In genomic region chr1:208604295-208604694, GRCh38 we compare ENCODE assay signal across 9 cellular contexts.
DNase-seq lines count a peak whose midpoint lies in the region; ATAC-seq and TF ChIP-seq lines count a peak whose summit lies in the region.
"Had no signal": no experiment of that assay in that cellular context is flagged by ENCODE, and none has a peak within 500 bp of the region (broad histone marks: within the 10 kb centered on the region; RNA-seq: fewer than 3 reads in every experiment).

No MANE protein-coding gene starts in this region.

- no peaks in the 10 kb centered on the region for H3K27me3 ChIP-seq in foreskin keratinocyte
- H3K27me3 ChIP-seq: pancreas had no signal

- no peak overlapping the region for H3K27ac ChIP-seq in foreskin keratinocyte
- H3K27ac ChIP-seq: pancreas had no signal

- peak; percentile 98 for ATAC-seq in GM18858 (IDR thresholded peaks at IDR 0.05; ENCODE audit: unreplicated experiment)
- peak; percentile 89 for ATAC-seq in GM21717 (IDR thresholded peaks at IDR 0.05; ENCODE audit: unreplicated experiment)
- peak; percentile 98 for ATAC-seq in HG03565 (IDR thresholded peaks at IDR 0.05; ENCODE audit: unreplicated experiment)
- ATAC-seq in foreskin keratinocyte: peak; percentile 83
- ATAC-seq: pancreas had no signal

- TF ChIP-seq CTCF in foreskin keratinocyte (conservative IDR thresholded peaks at IDR 0.05): no peak

- DNase-seq in foreskin keratinocyte (peak; percentile 66 to 86), NCI-H1436 (lab: John Stamatoyannopoulos, UW) (no peak), NCI-H1105 (lab: John Stamatoyannopoulos, UW) (no peak), HuH-7.5 (ENCODE audit: low spot score) (no peak), SK-N-DZ (ENCODE audit: low spot score) (no peak)
- DNase-seq: pancreas had no signal

- peaks cover 13% of the 10 kb centered on the region for H3K4me1 ChIP-seq in foreskin keratinocyte
- H3K4me1 ChIP-seq: pancreas had no signal

Comparison
In these comparisons a context has a peak if more than half of its experiments do, and no peak if none do; other contexts are left out.
1. DNase-seq: peak in foreskin keratinocyte (2 of 2); none in NCI-H1436 (single experiment), NCI-H1105 (single experiment), HuH-7.5 (single experiment) and SK-N-DZ (single experiment).
2. Peak in every context shown above with its lines, with median percentiles within 50 percentile points of each other: ATAC-seq.